ENCODE assay signal across 9 cellular contexts in genomic region chr6:3612341-3613041, GRCh38.
DNase-seq lines count a peak whose midpoint lies in the region; ATAC-seq lines count a peak whose summit lies in the region.
"Had no signal": no experiment of that assay in that cellular context is flagged by ENCODE, and none has a peak within 500 bp of the region (broad histone marks: within the 10 kb centered on the region; RNA-seq: fewer than 3 reads in every experiment).

No MANE protein-coding gene starts in this region.

- H3K4me3 Mint-ChIP-seq in activated T-cell treated with anti-CD3 and anti-CD28 coated beads, Interleukin-2, amount 50 U/mL, for 4 hours, result no peak overlapping the region
- H3K4me3 Mint-ChIP-seq: activated CD8-positive, alpha-beta T cell treated with anti-CD3 and anti-CD28 coated beads, Interleukin-2, amount 10 ng/mL, durations not matched to agents 7 days and 5 days had no signal

- DNase-seq in AG08395 (ENCODE audit: low spot score) (peak; percentile 80), M059J (ENCODE audit: low read depth) (peak; percentile 96), SK-N-MC (ENCODE audit: low read depth, low spot score) (no peak), iris pigment epithelial cell (ENCODE audit: low read depth) (peak; percentile 96), DMS79 (lab: John Stamatoyannopoulos, UW) (no peak)
- no peak for DNase-seq in activated T-cell treated with anti-CD3 and anti-CD28 coated beads, Interleukin-2, amount 50 U/mL, for 48 hours
- no peak for DNase-seq in activated T-cell treated with anti-CD3 and anti-CD28 coated beads, Interleukin-2, amount 50 U/mL, for 4 hours
- DNase-seq: activated CD8-positive, alpha-beta T cell treated with anti-CD3 and anti-CD28 coated beads, Interleukin-2, amount 10 ng/mL, durations not matched to agents 7 days and 5 days had no signal

- no peaks in the 10 kb centered on the region for H3K36me3 ChIP-seq in SK-N-MC (ENCODE audit: insufficient read depth, low read length)

- H3K9me3 ChIP-seq in SK-N-MC (ENCODE audit: low read depth, low read length), result no peaks in the 10 kb centered on the region

- H3K4me1 Mint-ChIP-seq in activated T-cell treated with anti-CD3 and anti-CD28 coated beads, Interleukin-2, amount 50 U/mL, for 4 hours (ENCODE audit: low read depth), result no peaks in the 10 kb centered on the region

- H3K9ac ChIP-seq in SK-N-MC (ENCODE audit: insufficient read length), result no peak overlapping the region

- H3K27me3 Mint-ChIP-seq in activated T-cell treated with anti-CD3 and anti-CD28 coated beads, Interleukin-2, amount 50 U/mL, for 4 hours (ENCODE audit: low read depth), result peaks cover 11% of the 10 kb centered on the region

- H3K9me3 Mint-ChIP-seq in activated T-cell treated with anti-CD3 and anti-CD28 coated beads, Interleukin-2, amount 50 U/mL, for 4 hours, result no peaks in the 10 kb centered on the region

- no peak for ATAC-seq in HG03139 (IDR thresholded peaks at IDR 0.05; ENCODE audit: unreplicated experiment)
- no peak for ATAC-seq in activated T-cell treated with anti-CD3 and anti-CD28 coated beads, Interleukin-2, amount 50 U/mL, for 4 hours
- ATAC-seq: activated CD8-positive, alpha-beta T cell treated with anti-CD3 and anti-CD28 coated beads, Interleukin-2, amount 10 ng/mL, durations not matched to agents 7 days and 5 days had no signal

- no peaks in the 10 kb centered on the region for H3K36me3 Mint-ChIP-seq in activated T-cell treated with anti-CD3 and anti-CD28 coated beads, Interleukin-2, amount 50 U/mL, for 4 hours (ENCODE audit: insufficient read depth)

- no peak overlapping the region for H3K27ac ChIP-seq in SK-N-MC

- H3K4me3 ChIP-seq in SK-N-MC, result peak overlapping the region; percentile 26; the same call in 1 of the 2 replicates

Comparison
In these comparisons a context has a peak if more than half of its experiments do, and no peak if none do; other contexts are left out.
1. DNase-seq: peak in AG08395 (single experiment), M059J (single experiment) and iris pigment epithelial cell (single experiment); none in SK-N-MC (single experiment), activated T-cell treated with anti-CD3 and anti-CD28 coated beads, Interleukin-2, amount 50 U/mL, for 48 hours (0 of 2), DMS79 (single experiment) and activated T-cell treated with anti-CD3 and anti-CD28 coated beads, Interleukin-2, amount 50 U/mL, for 4 hours (single experiment).